In genomic region chr2:202912342-202912804, GRCh38 we compare ENCODE assay signal across 8 cellular contexts. TPM values are rescaled to one million over a fixed set of nuclear protein-coding genes. Genes with fewer than 3 reads are reported as not detected.
DNase-seq lines count a peak whose midpoint lies in the region; ATAC-seq and TF ChIP-seq lines count a peak whose summit lies in the region.
"Not testable (repeated sequence)": the region's sequence is repeated elsewhere in the genome, so short reads cannot be mapped to it uniquely, and the experiment has no call there.

No MANE protein-coding gene starts in this region.

- H3K4me1 Mint-ChIP-seq in WTC11 = peaks cover 21% of the 10 kb centered on the region

- H3K9me3 Mint-ChIP-seq in WTC11 = not testable (repeated sequence)

- not testable (repeated sequence) for H3K36me3 Mint-ChIP-seq in WTC11

- H3K4me2 ChIP-seq in HCT116 (ENCODE audit: low read length) (peak overlapping the region; percentile 83), hepatocyte (peak overlapping the region; percentile 76)

- TF ChIP-seq POLR2A in HCT116 (IDR thresholded peaks at IDR 0.05; ENCODE audit: borderline replicate concordance, extremely low read depth, insufficient read depth, insufficient read length); breast epithelium (IDR thresholded peaks at IDR 0.05); uterus (IDR thresholded peaks at IDR 0.05): not testable (repeated sequence)

- DNase-seq in HCT116 (ENCODE audit: low read depth, low spot score); WTC11 (ENCODE audit: low spot score); breast epithelium (ENCODE audit: low spot score in 2 of 2); hepatocyte (ENCODE audit: low spot score); omental fat pad (ENCODE audit: low spot score): not testable (repeated sequence)
- DNase-seq in uterus = peak in 1 of 2 donors; percentile 30

- H3K4me3 ChIP-seq in HCT116 (replicated peaks in 1 of 2; ENCODE audit: low read depth in 1 of 2, low read length in 2 of 2) (peak overlapping the region; percentile 90 to 94), breast epithelium (peak overlapping the region; percentile 56 to 80 (median 76)), hepatocyte (peak overlapping the region; percentile 62), uterus (peak overlapping the region; percentile 78 to 80)

- WGBS in hepatocyte (ENCODE audit: low lambda C conversion rate, missing lambda C conversion rate) = no CpG with 5 or more reads among the region's 41 CpGs

- H3K79me2 ChIP-seq in HCT116 (ENCODE audit: insufficient read depth, low read length) = peaks cover 43% of the 10 kb centered on the region
- H3K79me2 ChIP-seq in hepatocyte = peaks cover 46% of the 10 kb centered on the region

- intact Hi-C loops in HCT116 (cut with micrococcal nuclease); breast epithelium (cut with DNase I; ENCODE audit: low total_unique reads); uterus (cut with DNase I; ENCODE audit: low total_unique reads): not testable (repeated sequence)

- not testable (repeated sequence) for H3K27me3 ChIP-seq in HCT116 (ENCODE audit: insufficient read depth, low read length); breast epithelium; hepatocyte; uterus

- not testable (repeated sequence) for BruUV-seq in HCT116 (replicated peaks; lab: Mats Ljungman, UMichigan)

- H3K9me3 ChIP-seq in HCT116 (ENCODE audit: control insufficient read depth in 1 of 2, insufficient read depth in 1 of 2, low read depth in 1 of 2, low read length in 2 of 2); breast epithelium; hepatocyte (ENCODE audit: low read depth); uterus: not testable (repeated sequence)

- H2AFZ ChIP-seq in HCT116 (ENCODE audit: low read depth, low read length, poor library complexity, severe bottlenecking); hepatocyte: not testable (repeated sequence)

- peak overlapping the region; percentile 91 for H3K9ac ChIP-seq in HCT116 (ENCODE audit: low read length)

- TF ChIP-seq RAD21 in HCT116 (IDR thresholded peaks at IDR 0.05; ENCODE audit: low read depth) = not testable (repeated sequence)

- RAD21 ChIA-PET in HCT116 (lab: Charles Lee; ENCODE audit: low non-redundant PET in 1 of 2, low total read pairs in 2 of 2, uncharacterized antibody in 2 of 2, unreplicated experiment in 2 of 2) = not testable (repeated sequence)

- peak overlapping the region; percentile 93; the same call in 1 of the 2 replicates for H3K27ac Mint-ChIP-seq in WTC11

- not testable (repeated sequence) for H3K36me3 ChIP-seq in HCT116 (ENCODE audit: control insufficient read depth in 1 of 2, insufficient read depth in 2 of 2, low read length in 2 of 2); breast epithelium; hepatocyte (replicated peaks; ENCODE audit: insufficient read depth, low read depth); uterus

- peak overlapping the region; percentile 95 for H3K4me3 Mint-ChIP-seq in WTC11

- H3K27me3 Mint-ChIP-seq in WTC11 (ENCODE audit: low read depth) = not testable (repeated sequence)

- peak; percentile 42 for ATAC-seq in GM18517 (IDR thresholded peaks at IDR 0.05; ENCODE audit: unreplicated experiment)
- ATAC-seq in HCT116 = peak; percentile 80
- ATAC-seq in HG03558 (IDR thresholded peaks at IDR 0.05; ENCODE audit: extremely low read depth, unreplicated experiment) = peak; percentile 30
- peak; percentile 70 for ATAC-seq in WTC11
- ATAC-seq in omental fat pad (ENCODE audit: low FRiP score) = peak; percentile 87

- not testable (repeated sequence) for TF ChIP-seq CTCF in HCT116 (IDR thresholded peaks at IDR 0.05 in 2 of 3, conservative IDR thresholded peaks at IDR 0.05 in 1 of 3; ENCODE audit: borderline replicate concordance in 1 of 3, insufficient read depth in 1 of 3, low read depth in 2 of 3, low read length in 2 of 3); WTC11 (IDR thresholded peaks at IDR 0.05); breast epithelium (IDR thresholded peaks at IDR 0.05); hepatocyte (IDR thresholded peaks at IDR 0.05; ENCODE audit: poor library complexity); omental fat pad (IDR thresholded peaks at IDR 0.05); uterus (IDR thresholded peaks at IDR 0.05)

- POLR2A ChIA-PET in HCT116 (lab: Charles Lee); WTC11 (lab: Charles Lee): not testable (repeated sequence)

- H4K20me1 ChIP-seq in HCT116 (ENCODE audit: insufficient read depth); hepatocyte (ENCODE audit: insufficient read depth, poor library complexity, severe bottlenecking): not testable (repeated sequence)

- H3K27ac ChIP-seq in HCT116 (ENCODE audit: low read depth, low read length) (peak overlapping the region; percentile 88), breast epithelium (peak overlapping the region; percentile 85 to 87), hepatocyte (peak overlapping the region; percentile 91), uterus (peak overlapping the region; percentile 90 to 95)

- H3K4me1 ChIP-seq in HCT116 (ENCODE audit: control insufficient read depth in 1 of 2, insufficient read depth in 2 of 2, low read length in 2 of 2); breast epithelium; uterus: not testable (repeated sequence)
- H3K4me1 ChIP-seq in hepatocyte (ENCODE audit: insufficient read depth) = peaks cover 13% of the 10 kb centered on the region

- CTCF ChIA-PET in HCT116 (lab: Charles Lee); WTC11 (lab: Charles Lee): not testable (repeated sequence)

- not testable (repeated sequence) for H3K9me2 ChIP-seq in HCT116 (ENCODE audit: insufficient read depth); hepatocyte (replicated peaks; ENCODE audit: insufficient read depth)

TF ChIP-seq in HCT116, 20 proteins besides CTCF, POLR2A, EP300 and RAD21:
- TF ChIP-seq EGR1 (IDR thresholded peaks at IDR 0.05; ENCODE audit: low read depth) = 0 out of 2 replicates have a peak, but pooled peaks have one; percentile 19
- peak; percentile 58; the same call in 1 of the 2 replicates for TF ChIP-seq SIN3A (IDR thresholded peaks at IDR 0.05; ENCODE audit: low read depth)
- TF ChIP-seq POLR2AphosphoS5 (IDR thresholded peaks at IDR 0.05; ENCODE audit: low read depth, low read length) = 0 out of 2 replicates have a peak, but pooled peaks have one; percentile 3
- TF ChIP-seq, protein P1, sequence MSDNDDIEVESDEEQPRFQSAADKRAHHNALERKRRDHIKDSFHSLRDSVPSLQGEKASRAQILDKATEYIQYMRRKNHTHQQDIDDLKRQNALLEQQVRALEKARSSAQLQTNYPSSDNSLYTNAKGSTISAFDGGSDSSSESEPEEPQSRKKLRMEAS (IDR thresholded peaks at IDR 0.05) = peak; percentile 29; the same call in 1 of the 2 replicates
TF ChIP-seq in HCT116: peak in this region for 4; not testable (repeated sequence) for 16.

RNA-seq across cellular contexts. Expression of gene CARF, which starts 0.3 kb away (rescaled TPM):
- total RNA-seq in HCT116 (2021; ENCODE audit: unreplicated experiment) (4.2 TPM), WTC11 (2021) (3.3 to 6.8 TPM (median 6.6 TPM) in 3 replicates), breast epithelium (10 to 100 TPM; 16.6 to 28.2 (median 17.7) TPM), hepatocyte (10.3 and 13.7 TPM in 2 replicates), omental fat pad (10 to 100 TPM in 1 of 4 donors, 1 to 10 TPM in 3; 4.2 to 13.1 (median 7.4) TPM), uterus (10 to 100 TPM in 3 of 4 donors, 1 to 10 TPM in 1; 5.0 to 26.1 (median 24.0) TPM)
- 1.1 and 1.8 TPM in 2 replicates for polyA plus RNA-seq in HCT116 (2012)
- 4.4 and 5.1 TPM in 2 replicates for polyA plus RNA-seq in hepatocyte

RNA-seq across cellular contexts. Expression of gene WDR12, which starts 0.9 kb away (rescaled TPM):
- total RNA-seq in HCT116 (2021; ENCODE audit: unreplicated experiment) (140 TPM), WTC11 (2021) (130 to 146 TPM (median 144 TPM) in 3 replicates), breast epithelium (10 to 100 TPM; 11.5 to 32.8 (median 19.3) TPM), hepatocyte (23.2 and 29.4 TPM in 2 replicates), omental fat pad (10 to 100 TPM; 12.3 to 31.8 (median 14.8) TPM), uterus (10 to 100 TPM in 2 of 4 donors, 1 to 10 TPM in 2; 2.9 to 31.0 (median 15.0) TPM)
- 44.1 and 61.7 TPM in 2 replicates for polyA plus RNA-seq in HCT116 (2012)
- polyA plus RNA-seq in hepatocyte = 48.5 and 52.0 TPM in 2 replicates

RNA-seq across cellular contexts. Expression of gene ICA1L, which starts 40.8 kb away (rescaled TPM):
- 2.5 TPM for total RNA-seq in HCT116 (2021; ENCODE audit: unreplicated experiment)
- 0.56 and 0.59 TPM in 2 replicates for polyA plus RNA-seq in HCT116 (2012)
- 2.7 to 3.1 TPM (median 2.8 TPM) in 3 replicates for total RNA-seq in WTC11 (2021)
- total RNA-seq in breast epithelium = 10 to 100 TPM in 2 of 3 donors, 1 to 10 TPM in 1; 9.5 to 14.5 (median 14.4) TPM
- 8.2 and 9.0 TPM in 2 replicates for total RNA-seq in hepatocyte
- 5.1 and 7.3 TPM in 2 replicates for polyA plus RNA-seq in hepatocyte
- 10 to 100 TPM in 2 of 4 donors, 1 to 10 TPM in 2; 3.4 to 14.0 (median 9.9) TPM for total RNA-seq in omental fat pad
- 10 to 100 TPM in 3 of 4 donors, 1 to 10 TPM in 1; 10.0 to 56.8 (median 41.3) TPM for total RNA-seq in uterus

Comparison
In these comparisons a context has a peak if more than half of its experiments do, and no peak if none do; other contexts are left out.
1. ATAC-seq: peak in every context shown above with its lines; median percentile 87 in omental fat pad; 80 in HCT116; 70 in WTC11; 42 in GM18517; 30 in HG03558.